8 cellular contexts compared by ENCODE assay signal in the genomic region with DNA sequence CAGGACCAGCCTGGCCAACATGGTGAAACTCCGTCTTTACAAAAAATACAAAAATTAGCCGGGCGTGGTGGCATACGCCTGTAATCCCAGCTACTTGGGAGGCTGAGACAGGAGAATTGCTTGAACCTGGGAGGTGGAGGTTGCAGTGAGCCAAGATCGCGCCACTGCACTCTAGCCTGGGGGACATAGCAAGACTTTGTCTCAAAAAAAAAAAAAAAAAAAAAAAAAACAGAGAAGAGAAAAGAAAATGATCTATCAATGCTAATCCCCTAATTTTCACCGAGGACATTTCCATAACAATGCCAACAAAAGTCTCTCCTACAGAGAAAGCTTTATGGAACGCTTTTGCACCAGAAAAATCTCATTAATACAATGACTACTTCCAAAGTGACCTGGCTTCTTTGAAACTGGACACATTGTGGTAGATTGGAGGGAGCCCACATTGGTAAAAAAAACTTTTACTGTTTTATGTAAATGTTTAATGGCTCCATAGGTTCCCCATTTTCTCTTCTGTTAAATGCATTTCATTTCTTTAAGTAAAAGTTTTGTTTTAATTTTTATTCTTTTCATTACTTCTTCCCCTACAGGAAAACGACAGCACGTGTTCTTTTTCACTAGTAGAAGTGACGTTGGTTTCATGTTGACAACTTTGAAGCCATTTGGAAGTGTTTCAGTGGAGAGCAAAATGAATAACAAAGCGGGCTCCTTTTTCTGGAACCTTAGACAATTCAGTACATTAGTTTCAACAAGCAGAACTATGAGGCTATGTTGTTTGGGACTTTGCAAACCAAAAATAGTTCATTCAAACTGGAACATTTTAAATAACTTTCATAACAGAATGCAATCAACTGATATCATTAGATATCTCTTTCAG. TPM values are rescaled to one million over a fixed set of nuclear protein-coding genes. Genes with fewer than 3 reads are reported as not detected.
DNase-seq lines count a peak whose midpoint lies in the region; ATAC-seq and TF ChIP-seq lines count a peak whose summit lies in the region.

No MANE protein-coding gene starts in this region.

- TF ChIP-seq CTCF in heart left ventricle (IDR thresholded peaks at IDR 0.05) (no peak), brain (conservative IDR thresholded peaks at IDR 0.05) (no peak)

- no peak overlapping the region for H3K4ac ChIP-seq in mesendoderm (ENCODE audit: low read depth, low read length)

- H3K79me1 ChIP-seq in mesendoderm (ENCODE audit: low read length): peaks cover 10% of the 10 kb centered on the region

- H3K23ac ChIP-seq in mesendoderm (ENCODE audit: low read length): no peak overlapping the region

- peaks cover 34% of the 10 kb centered on the region for H3K36me3 Mint-ChIP-seq in brain

- H3K9ac ChIP-seq in mesendoderm (ENCODE audit: low read length): peak overlapping the region; percentile 92

- H3K9me3 ChIP-seq in heart left ventricle: no peaks in the 10 kb centered on the region

- no peak overlapping the region for H2BK15ac ChIP-seq in mesendoderm (replicated peaks; ENCODE audit: low read depth)

- H2BK120ac ChIP-seq in mesendoderm (ENCODE audit: low read depth, low read length): no peak overlapping the region

- intact Hi-C loops in heart left ventricle (cut with DNase I): loop anchor here in 2 of 10 donors (5.0 to 10.0 kb wide), 3 partner anchors 74 to 949 kb away; a partner anchor contains a TSS
- intact Hi-C loops in left cardiac atrium (cut with DNase I): no loop called here

- H3K27me3 Mint-ChIP-seq in brain: peaks cover 9% of the 10 kb centered on the region

- H3K36me3 ChIP-seq in heart left ventricle: peaks cover 0 to 45% (median 30%) of the 10 kb centered on the region in 9 donors
- no peaks in the 10 kb centered on the region for H3K36me3 ChIP-seq in mesendoderm (ENCODE audit: control insufficient read depth, insufficient read depth, low read length)
- H3K36me3 ChIP-seq in urinary bladder (ENCODE audit: insufficient read depth): no peaks in the 10 kb centered on the region

- H3K4me1 Mint-ChIP-seq in brain: peaks cover 30% of the 10 kb centered on the region

- H3K4me3 ChIP-seq in heart left ventricle (peak overlapping the region; percentile 68 to 97 (median 84)), mesendoderm (ENCODE audit: low read length) (peak overlapping the region; percentile 97), urinary bladder (ENCODE audit: low read depth, low read length) (peak overlapping the region; percentile 77)

- no peak overlapping the region for H4K8ac ChIP-seq in mesendoderm (ENCODE audit: low read depth, low read length)

- no peaks in the 10 kb centered on the region for H3K9me3 Mint-ChIP-seq in brain

- H3K79me2 ChIP-seq in mesendoderm (ENCODE audit: control insufficient read depth, insufficient read depth, low read length): peaks cover 11% of the 10 kb centered on the region

- peak overlapping the region; percentile 94 for H3K56ac ChIP-seq in mesendoderm (ENCODE audit: low read length)

- H2BK5ac ChIP-seq in mesendoderm (ENCODE audit: low read length): no peak overlapping the region

- no peak for TF ChIP-seq POLR2A in heart left ventricle (IDR thresholded peaks at IDR 0.05)

- H3K4me1 ChIP-seq in heart left ventricle: peaks cover 3 to 43% (median 35%) of the 10 kb centered on the region in 12 donors
- H3K4me1 ChIP-seq in mesendoderm (ENCODE audit: control insufficient read depth, low read depth, low read length): no peaks in the 10 kb centered on the region
- H3K4me1 ChIP-seq in urinary bladder (ENCODE audit: insufficient read depth): no peaks in the 10 kb centered on the region

- H3K27ac ChIP-seq in heart left ventricle (peak overlapping the region in 10 of 12 donors; percentile 82 to 95 (median 89)), mesendoderm (ENCODE audit: low read depth, low read length) (no peak overlapping the region), urinary bladder (ENCODE audit: low read depth) (no peak overlapping the region)

- no peak overlapping the region for H2AK5ac ChIP-seq in mesendoderm (ENCODE audit: low read length)

- WGBS in heart left ventricle, 4 donors: 36 to 46% (median 39%) methylated on average over 11 to 12 of the region's 12 CpGs
- WGBS in mesendoderm (ENCODE audit: extremely low coverage, insufficient coverage, low lambda C conversion rate): no CpG with 5 or more reads among the region's 12 CpGs
- 37% methylated on average over 12 of the region's 12 CpGs for WGBS in urinary bladder

- H3K18ac ChIP-seq in mesendoderm (ENCODE audit: low read length): no peak overlapping the region

- H3K27me3 ChIP-seq in heart left ventricle (peaks cover 0 to 3% (median 0%) of the 10 kb centered on the region in 9 donors), mesendoderm (ENCODE audit: insufficient read depth, low read length, poor library complexity) (no peaks in the 10 kb centered on the region)

- peak overlapping the region; percentile 26 for H3K4me2 ChIP-seq in mesendoderm (ENCODE audit: low read length)

- no peak for ATAC-seq in heart left ventricle
- ATAC-seq in left cardiac atrium: no peak

- no peak overlapping the region for H4K5ac ChIP-seq in mesendoderm (ENCODE audit: low read length)

- H3K4me3 Mint-ChIP-seq in brain: peak overlapping the region in 4 of 5 experiments; percentile 85 to 98 (median 92)

- H3K27ac Mint-ChIP-seq in brain: peak overlapping the region; percentile 94 to 99 (median 98)

- DNase-seq in heart left ventricle (no peak), left cardiac atrium (no peak), mesendoderm (no peak), NCI-H2171 (lab: John Stamatoyannopoulos, UW) (no peak), dermis blood vessel endothelial cell (no peak), NCI-H2029 treated with DMSO at 0.1 percent for 48 hours (lab: John Stamatoyannopoulos, UW) (no peak)

RNA-seq across cellular contexts. Expression of a gene that starts 0.9 kb away (rescaled TPM):
- 10 to 100 TPM; 32.6 to 48.0 (median 42.4) TPM for total RNA-seq in heart left ventricle
- polyA plus RNA-seq in heart left ventricle: 10 to 100 TPM; 10.9 to 42.2 TPM
- 10 to 100 TPM; 23.7 to 34.8 TPM for total RNA-seq in left cardiac atrium
- polyA plus RNA-seq in brain (ENCODE audit: insufficient read depth, low read depth, low replicate concordance): 7.0 TPM
- polyA plus RNA-seq in mesendoderm (2013, experiment 1 of 2): 30.1 TPM
- polyA plus RNA-seq in mesendoderm (2013, experiment 2 of 2): 29.6 TPM
- total RNA-seq in urinary bladder: 60.8 TPM
- polyA plus RNA-seq in urinary bladder: 19.1 TPM
- 43.1 and 51.3 TPM in 2 replicates for total RNA-seq in dermis blood vessel endothelial cell

RNA-seq across cellular contexts. Expression of a gene that starts 1.2 kb away (rescaled TPM):
- total RNA-seq in heart left ventricle (1 to 10 TPM in 5 of 9 donors, under 1 TPM in 4; 0.30 to 2.0 (median 1.1) TPM), left cardiac atrium (under 1 TPM; 0.50 to 0.80 TPM), urinary bladder (1.2 TPM), dermis blood vessel endothelial cell (0.33 TPM in 1 of 2 replicates, not detected in the other)
- polyA plus RNA-seq in heart left ventricle (under 1 TPM; 0.33 to 0.53 TPM), brain (ENCODE audit: insufficient read depth, low read depth, low replicate concordance) (3.3 TPM), urinary bladder (0.39 TPM)
- polyA plus RNA-seq in mesendoderm (2013, experiment 1 of 2): 0.95 TPM
- polyA plus RNA-seq in mesendoderm (2013, experiment 2 of 2): 1.1 TPM

RNA-seq across cellular contexts. Expression of a gene that starts 48.1 kb away (rescaled TPM):
- total RNA-seq in heart left ventricle: not detected
- polyA plus RNA-seq in heart left ventricle: not detected
- not detected for total RNA-seq in left cardiac atrium
- polyA plus RNA-seq in brain (ENCODE audit: insufficient read depth, low read depth, low replicate concordance): not detected
- not detected for polyA plus RNA-seq in mesendoderm (2013, experiment 1 of 2)
- not detected for polyA plus RNA-seq in mesendoderm (2013, experiment 2 of 2)
- total RNA-seq in urinary bladder: not detected
- not detected for polyA plus RNA-seq in urinary bladder
- total RNA-seq in dermis blood vessel endothelial cell: not detected in 2 replicates

Comparison
In these comparisons a context has a peak if more than half of its experiments do, and no peak if none do; other contexts are left out.
1. H3K27ac ChIP-seq: peak in heart left ventricle (10 of 12); none in mesendoderm (single experiment) and urinary bladder (single experiment).
2. Peak in every context shown above with its lines, with median percentiles within 50 percentile points of each other: H3K4me3 ChIP-seq.